In the genomic region with DNA sequence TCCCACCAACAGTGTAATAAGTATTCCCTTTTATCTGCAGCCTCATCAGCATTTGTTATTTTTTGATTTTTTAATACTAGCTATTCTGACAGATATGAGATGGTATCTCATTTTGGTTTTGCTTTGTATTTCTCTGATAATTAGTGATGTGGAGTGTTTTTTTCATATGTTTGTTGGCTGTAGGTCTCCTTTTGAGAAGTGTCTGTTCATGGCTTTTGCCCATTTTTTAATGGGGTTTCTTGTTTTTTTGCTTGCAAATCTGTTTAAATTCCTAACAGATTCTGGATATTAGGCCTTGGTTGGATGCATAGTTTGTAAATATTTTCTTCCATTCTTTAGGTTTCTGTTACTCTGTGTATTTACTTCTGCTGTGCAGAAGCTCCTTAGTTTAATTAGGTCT, we compare ENCODE assay signal across 39 cellular contexts.
"Had no signal": no experiment of that assay in that cellular context is flagged by ENCODE, and none has a peak within 500 bp of the region (broad histone marks: within the 10 kb centered on the region; RNA-seq: fewer than 3 reads in every experiment).

No MANE protein-coding gene starts in this region.

- H3K9me3 ChIP-seq: adrenal gland, body of pancreas had no signal

- DNase-seq: activated effector memory CD4-positive, alpha-beta T cell treated with anti-CD3 and anti-CD28 coated beads, Interleukin-2, amount 50 U/mL, for 16 hours; activated effector memory CD4-positive, alpha-beta T cell treated with Interleukin-2 at 50 U/mL for 16 hours; activated gamma-delta T cell; activated gamma-delta T cell treated with Interleukin-2 at 50 U/mL for 16 hours; activated naive CD4-positive, alpha-beta T cell; activated naive CD4-positive, alpha-beta T cell treated with anti-CD3 and anti-CD28 coated beads for 36 hours; activated naive CD4-positive, alpha-beta T cell treated with anti-CD3 and anti-CD28 coated beads, Interleukin-2, amount 10 ng/mL, durations not matched to agents 7 days and 5 days; activated naive CD4-positive, alpha-beta T cell treated with Interleukin-2 at 50 U/mL for 16 hours; activated naive CD8-positive, alpha-beta T cell treated with anti-CD3 and anti-CD28 coated beads for 36 hours; activated naive CD8-positive, alpha-beta T cell treated with anti-CD3 and anti-CD28 coated beads, Interleukin-2, amount 10 ng/mL, durations not matched to agents 7 days and 5 days; activated naive CD8-positive, alpha-beta T cell treated with anti-CD3 and anti-CD28 coated beads, Interleukin-2, amount 50 U/mL, for 24 hours; activated T-cell treated with anti-CD3 and anti-CD28 coated beads, Interleukin-2, amount 50 U/mL, for 1 hour; activated T-cell treated with anti-CD3 and anti-CD28 coated beads, Interleukin-2, amount 50 U/mL, for 24 hours; activated T-cell treated with anti-CD3 and anti-CD28 coated beads, Interleukin-2, amount 50 U/mL, for 4 hours; activated T-cell treated with anti-CD3 and anti-CD28 coated beads, Interleukin-2, amount 50 U/mL, for 48 hours; activated T-cell treated with anti-CD3 and anti-CD28 coated beads, Interleukin-2, amount 50 U/mL, for 72 hours; adrenal gland; amniotic stem cell; amygdala; anterior cingulate cortex; aorta; body of pancreas; brain microvascular endothelial cell; caudate nucleus; central memory CD4-positive, alpha-beta T cell; cerebellar nuclear complex had no signal

- ATAC-seq: activated naive CD4-positive, alpha-beta T cell treated with anti-CD3 and anti-CD28 coated beads, Interleukin-2, amount 50 U/mL, for 72 hours; activated naive CD8-positive, alpha-beta T cell treated with anti-CD3 and anti-CD28 coated beads, Interleukin-2, amount 50 U/mL, for 24 hours; activated T-cell treated with anti-CD3 and anti-CD28 coated beads, Interleukin-2, amount 50 U/mL, for 4 hours; activated T-cell treated with anti-CD3 and anti-CD28 coated beads, Interleukin-2, amount 50 U/mL, for 72 hours; activated T-helper 17 cell treated with anti-CD3 and anti-CD28 coated beads, Interleukin-2, amount 50 U/mL, for 72 hours; body of pancreas had no signal

- FAIRE-seq: astrocyte, bronchial epithelial cell had no signal

- H3K27ac Mint-ChIP-seq: activated naive CD4-positive, alpha-beta T cell treated with anti-CD3 and anti-CD28 coated beads for 36 hours; activated naive CD4-positive, alpha-beta T cell treated with anti-CD3 and anti-CD28 coated beads, Interleukin-2, amount 10 ng/mL, durations not matched to agents 7 days and 5 days; activated naive CD4-positive, alpha-beta T cell treated with anti-CD3 and anti-CD28 coated beads, Interleukin-2, amount 50 U/mL, for 24 hours; activated naive CD4-positive, alpha-beta T cell treated with anti-CD3 and anti-CD28 coated beads, Interleukin-2, amount 50 U/mL, for 72 hours; activated naive CD8-positive, alpha-beta T cell; activated naive CD8-positive, alpha-beta T cell treated with anti-CD3 and anti-CD28 coated beads for 36 hours; activated naive CD8-positive, alpha-beta T cell treated with anti-CD3 and anti-CD28 coated beads, Interleukin-2, amount 10 ng/mL, durations not matched to agents 7 days and 5 days; activated naive CD8-positive, alpha-beta T cell treated with anti-CD3 and anti-CD28 coated beads, Interleukin-2, amount 50 U/mL, for 24 hours; activated T-cell treated with anti-CD3 and anti-CD28 coated beads, Interleukin-2, amount 50 U/mL, for 24 hours; activated T-cell treated with anti-CD3 and anti-CD28 coated beads, Interleukin-2, amount 50 U/mL, for 72 hours; activated T-helper 1 cell treated with anti-CD3 and anti-CD28 coated beads, Interleukin-12 subunit alpha, Interleukin-12 subunit beta, Interleukin-2, Interleukin-4 antibody, amounts not matched to agents 30 ng/mL and 10 ng/mL and 1 ng/mL, durations not matched to agents 14 hours and 24 hours and 36 hours; activated T-helper 17 cell treated with anti-CD3 and anti-CD28 coated beads, Interleukin-2, amount 50 U/mL, for 72 hours; activated T-helper 2 cell treated with anti-CD3 and anti-CD28 coated beads, Interferon-gamma antibody, Interleukin-2, Interleukin-4, amounts not matched to agents 10 μg/mL and 5 μg/mL and 100 μg/mL, durations not matched to agents 14 hours and 24 hours and 36 hours; brain had no signal

- H3K4me3 ChIP-seq: adrenal gland, ascending aorta, body of pancreas, breast epithelium, cardiac muscle cell had no signal

- H3K27ac ChIP-seq: adrenal gland, ascending aorta, body of pancreas, brain microvascular endothelial cell, breast epithelium, cardiac muscle cell had no signal

- H3K4me1 Mint-ChIP-seq: activated naive CD4-positive, alpha-beta T cell treated with anti-CD3 and anti-CD28 coated beads, Interleukin-2, amount 10 ng/mL, durations not matched to agents 7 days and 5 days; activated naive CD4-positive, alpha-beta T cell treated with anti-CD3 and anti-CD28 coated beads, Interleukin-2, amount 50 U/mL, for 24 hours; activated naive CD8-positive, alpha-beta T cell treated with anti-CD3 and anti-CD28 coated beads for 36 hours; activated naive CD8-positive, alpha-beta T cell treated with anti-CD3 and anti-CD28 coated beads, Interleukin-2, amount 10 ng/mL, durations not matched to agents 7 days and 5 days; activated naive CD8-positive, alpha-beta T cell treated with anti-CD3 and anti-CD28 coated beads, Interleukin-2, amount 50 U/mL, for 24 hours; activated T-helper 17 cell treated with anti-CD3 and anti-CD28 coated beads, Interleukin-2, amount 50 U/mL, for 72 hours; brain; central memory CD8-positive, alpha-beta T cell had no signal

- H3K4me1 ChIP-seq: adrenal gland, ascending aorta, body of pancreas, breast epithelium had no signal

- H3K27me3 ChIP-seq: adrenal gland, ascending aorta, body of pancreas, brain microvascular endothelial cell, breast epithelium, cardiac muscle cell had no signal

- H3K36me3 Mint-ChIP-seq: activated naive CD4-positive, alpha-beta T cell treated with anti-CD3 and anti-CD28 coated beads, Interleukin-2, amount 10 ng/mL, durations not matched to agents 7 days and 5 days; activated naive CD4-positive, alpha-beta T cell treated with anti-CD3 and anti-CD28 coated beads, Interleukin-2, amount 50 U/mL, for 24 hours; activated naive CD4-positive, alpha-beta T cell treated with anti-CD3 and anti-CD28 coated beads, Interleukin-2, amount 50 U/mL, for 72 hours; activated naive CD8-positive, alpha-beta T cell; activated naive CD8-positive, alpha-beta T cell treated with anti-CD3 and anti-CD28 coated beads for 36 hours; activated naive CD8-positive, alpha-beta T cell treated with anti-CD3 and anti-CD28 coated beads, Interleukin-2, amount 10 ng/mL, durations not matched to agents 7 days and 5 days; brain had no signal

- H3K4me3 Mint-ChIP-seq: activated naive CD4-positive, alpha-beta T cell treated with anti-CD3 and anti-CD28 coated beads for 36 hours; activated naive CD4-positive, alpha-beta T cell treated with anti-CD3 and anti-CD28 coated beads, Interleukin-2, amount 10 ng/mL, durations not matched to agents 7 days and 5 days; activated naive CD4-positive, alpha-beta T cell treated with anti-CD3 and anti-CD28 coated beads, Interleukin-2, amount 50 U/mL, for 24 hours; activated naive CD8-positive, alpha-beta T cell; activated naive CD8-positive, alpha-beta T cell treated with anti-CD3 and anti-CD28 coated beads for 36 hours; activated naive CD8-positive, alpha-beta T cell treated with anti-CD3 and anti-CD28 coated beads, Interleukin-2, amount 10 ng/mL, durations not matched to agents 7 days and 5 days; activated naive CD8-positive, alpha-beta T cell treated with anti-CD3 and anti-CD28 coated beads, Interleukin-2, amount 50 U/mL, for 24 hours; activated T-cell treated with anti-CD3 and anti-CD28 coated beads, Interleukin-2, amount 50 U/mL, for 24 hours; activated T-cell treated with anti-CD3 and anti-CD28 coated beads, Interleukin-2, amount 50 U/mL, for 4 hours; activated T-cell treated with anti-CD3 and anti-CD28 coated beads, Interleukin-2, amount 50 U/mL, for 72 hours; activated T-helper 1 cell treated with anti-CD3 and anti-CD28 coated beads, Interleukin-12 subunit alpha, Interleukin-12 subunit beta, Interleukin-2, Interleukin-4 antibody, amounts not matched to agents 30 ng/mL and 10 ng/mL and 1 ng/mL, durations not matched to agents 14 hours and 24 hours and 36 hours; activated T-helper 17 cell treated with anti-CD3 and anti-CD28 coated beads, Interleukin-2, amount 50 U/mL, for 72 hours; brain; central memory CD8-positive, alpha-beta T cell had no signal

- H3K27me3 Mint-ChIP-seq: activated naive CD4-positive, alpha-beta T cell treated with anti-CD3 and anti-CD28 coated beads, Interleukin-2, amount 10 ng/mL, durations not matched to agents 7 days and 5 days; brain had no signal

- H3K36me3 ChIP-seq: adrenal gland, ascending aorta, brain microvascular endothelial cell, breast epithelium, cardiac muscle cell had no signal
